Comparison of ENCODE assay signal across 8 cellular contexts in the genomic region with DNA sequence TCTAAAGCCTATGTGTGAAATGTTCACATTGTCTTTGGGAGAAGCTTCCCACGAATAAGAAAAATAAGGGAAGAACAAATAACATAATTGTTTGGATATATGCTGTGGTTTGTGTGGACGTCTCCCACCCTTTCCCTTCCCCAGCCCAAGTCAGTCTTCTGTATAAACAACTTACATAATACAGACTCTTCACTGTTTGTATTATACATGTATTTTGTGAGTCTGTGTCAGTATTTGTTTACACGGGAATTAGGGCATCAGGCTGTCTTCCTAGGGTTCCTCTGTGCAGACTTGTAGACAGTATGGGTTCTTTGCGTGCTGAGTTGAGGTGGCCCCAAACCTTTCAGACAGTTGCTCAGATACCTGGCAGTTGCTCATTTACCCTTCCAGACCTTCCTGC.
"Had no signal": no experiment of that assay in that cellular context is flagged by ENCODE, and none has a peak within 500 bp of the region (broad histone marks: within the 10 kb centered on the region; RNA-seq: fewer than 3 reads in every experiment).

No MANE protein-coding gene starts in this region.

- ATAC-seq: activated CD4-positive, CD25-positive, alpha-beta regulatory T cell treated with anti-CD3 and anti-CD28 coated beads, Interleukin-2, amount 50 U/mL, for 24 hours; activated T-helper 17 cell treated with anti-CD3 and anti-CD28 coated beads, Interleukin-2, amount 50 U/mL, for 72 hours had no signal

- DNase-seq: activated naive CD4-positive, alpha-beta T cell treated with Interleukin-2 at 50 U/mL for 16 hours; hippocampal formation; nephron progenitor cell; right lobe of liver; spleen; upper lobe of left lung had no signal
